ENCODE assay signal across 8 cellular contexts in genomic region chr6:73854998-73855718, GRCh38.
DNase-seq lines count a peak whose midpoint lies in the region; TF ChIP-seq lines count a peak whose summit lies in the region.
"Had no signal": no experiment of that assay in that cellular context is flagged by ENCODE, and none has a peak within 500 bp of the region (broad histone marks: within the 10 kb centered on the region; RNA-seq: fewer than 3 reads in every experiment).

No MANE protein-coding gene starts in this region.

- peak overlapping the region; percentile 42 for H3K9ac ChIP-seq in GM23248

- H3F3A ChIP-seq in GM23248 (ENCODE audit: insufficient read depth), result peaks cover 5% of the 10 kb centered on the region; the same call in 1 of the 2 replicates

- H3K4me2 ChIP-seq in GM23248 (ENCODE audit: unreplicated experiment), result peak overlapping the region; percentile 87

- no peak for TF ChIP-seq POLR2A in prostate gland (IDR thresholded peaks at IDR 0.05)

- peak overlapping the region; percentile 59 for H3K4me3 ChIP-seq in GM23248
- H3K4me3 ChIP-seq in fibroblast of pulmonary artery (replicated peaks; ENCODE audit: low read depth, low read length), result peak overlapping the region; percentile 24
- no peak overlapping the region for H3K4me3 ChIP-seq in prostate gland

- peaks cover 8% of the 10 kb centered on the region for H3K4me1 ChIP-seq in GM23248 (ENCODE audit: insufficient read depth)
- H3K4me1 ChIP-seq in prostate gland (replicated peaks), result no peaks in the 10 kb centered on the region

- H3K9me3 ChIP-seq in GM23248 (ENCODE audit: low read depth), result no peaks in the 10 kb centered on the region
- H3K9me3 ChIP-seq in prostate gland, result no peaks in the 10 kb centered on the region

- no peaks in the 10 kb centered on the region for H3K79me2 ChIP-seq in GM23248 (ENCODE audit: insufficient read depth)

- H3K9me2 ChIP-seq in GM23248 (ENCODE audit: insufficient read depth), result no peaks in the 10 kb centered on the region

- in situ Hi-C loops in GM23248 (cut with MboI), result no loop called here

- intact Hi-C loops in prostate gland (cut with DNase I), result loop anchor here (5.0 kb wide), 1 partner anchor 1352 kb away; the partner anchor contains the start of gene COL12A1

- H3K36me3 ChIP-seq in GM23248 (ENCODE audit: low read depth) (no peaks in the 10 kb centered on the region), prostate gland (no peaks in the 10 kb centered on the region)

- DNase-seq in Daoy (ENCODE audit: low read depth), result peak; percentile 52
- peak; percentile 77 for DNase-seq in GM23248
- peak; percentile 31 for DNase-seq in NCI-H1092 treated with DMSO at 0.1 percent for 48 hours (lab: John Stamatoyannopoulos, UW)
- DNase-seq in SW 1271 (lab: John Stamatoyannopoulos, UW), result peak; percentile 25 to 50
- DNase-seq in fibroblast of pulmonary artery (ENCODE audit: low read depth), result peak; percentile 86
- DNase-seq in prostate gland (ENCODE audit: low spot score), result peak; percentile 20
- no peak for DNase-seq in middle frontal gyrus (ENCODE audit: extremely low spot score, low spot score)
- DNase-seq: activated naive CD8-positive, alpha-beta T cell treated with anti-CD3 and anti-CD28 coated beads, Interleukin-2, amount 10 ng/mL, durations not matched to agents 7 days and 5 days had no signal

- peak overlapping the region; percentile 44 for H2AFZ ChIP-seq in GM23248

- peak; percentile 65 for TF ChIP-seq CTCF in fibroblast of pulmonary artery (IDR thresholded peaks at IDR 0.05; ENCODE audit: low read length, missing control alignments)
- TF ChIP-seq CTCF in prostate gland (IDR thresholded peaks at IDR 0.05), result peak; percentile 44 to 76 (median 62)

- H3K27me3 ChIP-seq in GM23248 (replicated peaks; ENCODE audit: insufficient read depth), result no peaks in the 10 kb centered on the region
- no peaks in the 10 kb centered on the region for H3K27me3 ChIP-seq in prostate gland (replicated peaks; ENCODE audit: insufficient read depth)

- H3K27ac ChIP-seq in GM23248, result no peak overlapping the region
- H3K27ac ChIP-seq in prostate gland, result no peak overlapping the region

- no peaks in the 10 kb centered on the region for H4K20me1 ChIP-seq in GM23248 (ENCODE audit: insufficient read depth)

- WGBS in GM23248 (ENCODE audit: low coverage in 1 of 2, low lambda C conversion rate in 2 of 2, missing lambda C conversion rate in 2 of 2), 2 experiments, result 4 to 5% methylated on average over 5 of the region's 5 CpGs
- 8% methylated on average over 5 of the region's 5 CpGs for WGBS in prostate gland

Comparison
In these comparisons a context has a peak if more than half of its experiments do, and no peak if none do; other contexts are left out.
1. H3K4me3 ChIP-seq: peak in GM23248 (single experiment) and fibroblast of pulmonary artery (single experiment); none in prostate gland (0 of 2).